Comparison of ENCODE assay signal across 10 cellular contexts in genomic region chr20:4684837-4685413, GRCh38. TPM values are rescaled to one million over a fixed set of nuclear protein-coding genes. Genes with fewer than 3 reads are reported as not detected.
A peak's percentile ranks its signal among the peaks of the same experiment; 100 is the strongest.
DNase-seq lines count a peak whose midpoint lies in the region; ATAC-seq and TF ChIP-seq lines count a peak whose summit lies in the region.
"Had no signal": no experiment of that assay in that cellular context is flagged by ENCODE, and none has a peak within 500 bp of the region (broad histone marks: within the 10 kb centered on the region; RNA-seq: fewer than 3 reads in every experiment).

No MANE protein-coding gene starts in this region.

- intact Hi-C loops in CD14-positive monocyte (cut with micrococcal nuclease) (no loop called here), natural killer cell (cut with micrococcal nuclease) (no loop called here)

- H3K9me3 Mint-ChIP-seq in CD14-positive monocyte (peaks cover 0 to 4% (median 0%) of the 10 kb centered on the region in 7 donors), natural killer cell (no peaks in the 10 kb centered on the region)

- H3K4me3 Mint-ChIP-seq in CD14-positive monocyte (no peak overlapping the region), natural killer cell (peak overlapping the region; percentile 94)

- H3K27ac ChIP-seq in caudate nucleus (ENCODE audit: low read depth, low read length) = peak overlapping the region; percentile 96

- H3K36me3 Mint-ChIP-seq in CD14-positive monocyte (peaks cover 1 to 3% of the 10 kb centered on the region in 2 donors), natural killer cell (no peaks in the 10 kb centered on the region)

- ATAC-seq in natural killer cell = no peak
- no peak for ATAC-seq in HG02973 (IDR thresholded peaks at IDR 0.05; ENCODE audit: unreplicated experiment)
- ATAC-seq in GM21367 (IDR thresholded peaks at IDR 0.05; ENCODE audit: unreplicated experiment) = no peak

- H3K27me3 Mint-ChIP-seq in CD14-positive monocyte (ENCODE audit: low read depth in 3 of 3) (peaks cover 2 to 5% (median 4%) of the 10 kb centered on the region in 3 donors), natural killer cell (ENCODE audit: low read depth in 2 of 2) (peaks cover 0 to 3% of the 10 kb centered on the region in 2 donors)

- DNase-seq in CD14-positive monocyte (ENCODE audit: low spot score) = no peak
- peak; percentile 77 for DNase-seq in NCI-H226
- peak in 1 of 61 donors; percentile 21 for DNase-seq in caudate nucleus (lab: John Stamatoyannopoulos, UW)
- no peak for DNase-seq in natural killer cell
- DNase-seq in HT-29 (ENCODE audit: low spot score) = no peak
- no peak for DNase-seq in GM13976 (ENCODE audit: low spot score)

- in situ Hi-C loops in GM13976 (cut with MboI; ENCODE audit: low sequenced_read_pairs, unreplicated experiment) = no loop called here

- peak overlapping the region in 4 of 7 donors; percentile 76 to 94 (median 94) for H3K27ac Mint-ChIP-seq in CD14-positive monocyte
- H3K27ac Mint-ChIP-seq in natural killer cell = peak overlapping the region; percentile 94 to 95

- H3K4me1 Mint-ChIP-seq in CD14-positive monocyte (peaks cover 47% of the 10 kb centered on the region), natural killer cell (peaks cover 55 to 57% of the 10 kb centered on the region in 2 donors)

- no peak for TF ChIP-seq CTCF in CD14-positive monocyte (IDR thresholded peaks at IDR 0.05)
- TF ChIP-seq CTCF in natural killer cell (IDR thresholded peaks at IDR 0.05) = no peak
- no peak for TF ChIP-seq CTCF in GM13976 (IDR thresholded peaks at IDR 0.05; ENCODE audit: borderline replicate concordance, control extremely low read depth, extremely low read depth, insufficient read depth, missing control alignments)

RNA-seq across cellular contexts. Expression of gene PRNP, which starts 1.3 kb away (rescaled TPM):
- polyA plus RNA-seq in CD14-positive monocyte = 100 to 1,000 TPM; 108 to 131 TPM
- 100 to 1,000 TPM in 2 of 3 donors, 10 to 100 TPM in 1; 90.4 to 114 (median 109) TPM for total RNA-seq in natural killer cell
- 196 and 211 TPM in 2 replicates for total RNA-seq in HT-29 (2014; rRNA removed; shearing (Covaris generic))

RNA-seq across cellular contexts. Expression of gene PRND, which starts 36.8 kb away (rescaled TPM):
- polyA plus RNA-seq in CD14-positive monocyte = not detected
- total RNA-seq in natural killer cell = not detected
- not detected in 2 replicates for total RNA-seq in HT-29 (2014; rRNA removed; shearing (Covaris generic))
- total RNA-seq: adrenal gland, kidney epithelial cell had no signal
- polyA plus RNA-seq: adrenal gland had no signal
